1 cellular context compared by ENCODE assay signal in genomic region chr21:15063821-15064575, GRCh38.
A peak's percentile ranks its signal among the peaks of the same experiment; 100 is the strongest.
TF ChIP-seq lines count a peak whose summit lies in the region.

No MANE protein-coding gene starts in this region.

TF ChIP-seq in H1, 55 proteins besides CTCF, POLR2A, EP300 and RAD21:
- TF ChIP-seq, protein P1, sequence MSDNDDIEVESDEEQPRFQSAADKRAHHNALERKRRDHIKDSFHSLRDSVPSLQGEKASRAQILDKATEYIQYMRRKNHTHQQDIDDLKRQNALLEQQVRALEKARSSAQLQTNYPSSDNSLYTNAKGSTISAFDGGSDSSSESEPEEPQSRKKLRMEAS (IDR thresholded peaks at IDR 0.05): no peak
- TF ChIP-seq ASH2L (IDR thresholded peaks at IDR 0.05; ENCODE audit: low read length) (peak; percentile 28), EZH2 (IDR thresholded peaks at IDR 0.05; ENCODE audit: low read depth, low read length, severe bottlenecking) (no peak), PHF8 (conservative IDR thresholded peaks at IDR 0.05; ENCODE audit: low read depth, low read length) (peak; percentile 23; the same call in 1 of the 2 replicates), HDAC2 (IDR thresholded peaks at IDR 0.05; ENCODE audit: borderline replicate concordance in 1 of 2, low read depth in 2 of 2, low read length in 2 of 2) (no peak), RBBP5 (IDR thresholded peaks at IDR 0.05; ENCODE audit: borderline replicate concordance, low read depth, low read length) (0 out of 2 replicates have a peak, but pooled peaks have one; percentile 23), KDM4A (IDR thresholded peaks at IDR 0.05; ENCODE audit: low read depth, low read length, severe bottlenecking) (peak; percentile 39), SIN3A (conservative IDR thresholded peaks at IDR 0.05 in 1 of 2, IDR thresholded peaks at IDR 0.05 in 1 of 2; ENCODE audit: low read depth in 1 of 2, low read length in 2 of 2) (0 out of 4 replicates have a peak, but pooled peaks of 1 of the 2 experiments have one; percentile 55), TAF1 (IDR thresholded peaks at IDR 0.05; ENCODE audit: low read depth, low read length) (0 out of 2 replicates have a peak, but pooled peaks have one; percentile 16)
